ENCODE assay signal across 29 cellular contexts in the genomic region with DNA sequence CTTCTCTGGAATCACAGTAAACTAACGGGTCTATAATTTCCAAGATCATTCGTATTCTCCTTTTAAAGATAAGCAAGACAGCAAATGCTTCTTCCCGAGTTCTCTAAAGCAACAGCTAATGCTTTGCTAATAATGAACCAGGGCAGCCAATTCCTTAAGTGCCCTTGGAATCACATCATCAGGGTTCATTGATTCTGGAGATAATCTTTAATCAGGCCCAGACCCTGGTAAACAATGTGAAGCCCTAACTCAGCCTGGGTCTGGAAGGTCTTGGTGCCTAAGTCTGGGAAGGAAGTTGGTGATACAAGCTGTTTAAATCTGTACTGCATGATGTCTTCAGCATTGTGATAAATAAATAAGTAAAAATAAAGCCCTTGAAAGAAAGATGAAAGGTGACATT.
"Had no signal": no experiment of that assay in that cellular context is flagged by ENCODE, and none has a peak within 500 bp of the region (broad histone marks: within the 10 kb centered on the region; RNA-seq: fewer than 3 reads in every experiment).

No MANE protein-coding gene starts in this region.

- H3K4me3 ChIP-seq: esophagus muscularis mucosa, gastrocnemius medialis, heart left ventricle had no signal

- ATAC-seq: activated CD4-positive, CD25-positive, alpha-beta regulatory T cell treated with anti-CD3 and anti-CD28 coated beads, Interleukin-2, amount 50 U/mL, for 24 hours; activated CD8-positive, alpha-beta T cell treated with anti-CD3 and anti-CD28 coated beads for 36 hours; activated T-cell treated with anti-CD3 and anti-CD28 coated beads, Interleukin-2, amount 50 U/mL, for 4 hours; activated T-helper 17 cell treated with anti-CD3 and anti-CD28 coated beads, Interleukin-2, amount 50 U/mL, for 72 hours; effector memory CD8-positive, alpha-beta T cell; foreskin keratinocyte; gastrocnemius medialis; heart left ventricle had no signal

- H3K27ac Mint-ChIP-seq: activated B cell treated with CpG ODN at 0.5 μM for 24 hours; activated CD8-positive, alpha-beta T cell treated with anti-CD3 and anti-CD28 coated beads for 36 hours; activated naive CD8-positive, alpha-beta T cell; effector memory CD8-positive, alpha-beta T cell had no signal

- DNase-seq: activated B cell treated with CpG ODN at 0.5 μM for 24 hours; activated CD4-positive, alpha-beta T cell treated with anti-CD3 and anti-CD28 coated beads for 48 hours; activated CD4-positive, alpha-beta T cell treated with anti-CD3 and anti-CD28 coated beads, Interleukin-2, amount 50 U/mL, for 1 hour; activated CD4-positive, alpha-beta T cell treated with anti-CD3 and anti-CD28 coated beads, Interleukin-2, amount 50 U/mL, for 48 hours; activated CD8-positive, alpha-beta memory T cell treated with anti-CD3 and anti-CD28 coated beads for 24 hours; activated CD8-positive, alpha-beta T cell treated with anti-CD3 and anti-CD28 coated beads for 36 hours; activated effector memory CD4-positive, alpha-beta T cell treated with Interleukin-2 at 50 U/mL for 16 hours; activated gamma-delta T cell treated with Interleukin-2 at 50 U/mL for 16 hours; activated naive CD4-positive, alpha-beta T cell treated with anti-CD3 and anti-CD28 coated beads, Interleukin-2, amount 50 U/mL, for 16 hours; activated naive CD4-positive, alpha-beta T cell treated with Interleukin-2 at 50 U/mL for 16 hours; activated T-cell treated with anti-CD3 and anti-CD28 coated beads, Interleukin-2, amount 50 U/mL, for 4 hours; amniotic stem cell; anterior cingulate cortex; caudate nucleus; cortex of kidney; dermis blood vessel endothelial cell; effector CD4-positive, alpha-beta T cell; effector memory CD8-positive, alpha-beta T cell; erythroblast; foreskin keratinocyte; gastrocnemius medialis; glutamatergic neuron; heart left ventricle; T-helper 2 cell had no signal

- H3K27me3 ChIP-seq: esophagus muscularis mucosa, foreskin keratinocyte, gastrocnemius medialis, heart left ventricle had no signal

- H3K9me3 Mint-ChIP-seq: activated CD8-positive, alpha-beta T cell treated with anti-CD3 and anti-CD28 coated beads for 36 hours; activated T-cell treated with anti-CD3 and anti-CD28 coated beads, Interleukin-2, amount 50 U/mL, for 4 hours; activated T-helper 17 cell treated with anti-CD3 and anti-CD28 coated beads, Interleukin-2, amount 50 U/mL, for 72 hours; effector memory CD8-positive, alpha-beta T cell had no signal

- H3K4me3 Mint-ChIP-seq: activated B cell treated with CpG ODN at 0.5 μM for 24 hours; activated CD8-positive, alpha-beta T cell treated with anti-CD3 and anti-CD28 coated beads for 36 hours; activated naive CD8-positive, alpha-beta T cell; activated T-cell treated with anti-CD3 and anti-CD28 coated beads, Interleukin-2, amount 50 U/mL, for 4 hours; activated T-helper 17 cell treated with anti-CD3 and anti-CD28 coated beads, Interleukin-2, amount 50 U/mL, for 72 hours; effector memory CD8-positive, alpha-beta T cell had no signal

- H3K27ac ChIP-seq: esophagus muscularis mucosa, foreskin keratinocyte, gastrocnemius medialis, heart left ventricle, VCaP had no signal

- H3K27me3 Mint-ChIP-seq: activated B cell treated with CpG ODN at 0.5 μM for 24 hours; activated CD8-positive, alpha-beta T cell treated with anti-CD3 and anti-CD28 coated beads for 36 hours; activated naive CD8-positive, alpha-beta T cell; activated T-helper 17 cell treated with anti-CD3 and anti-CD28 coated beads, Interleukin-2, amount 50 U/mL, for 72 hours; effector memory CD8-positive, alpha-beta T cell had no signal

- H3K4me1 ChIP-seq: esophagus muscularis mucosa, foreskin keratinocyte, heart left ventricle had no signal

- H3K4me1 Mint-ChIP-seq: activated T-helper 17 cell treated with anti-CD3 and anti-CD28 coated beads, Interleukin-2, amount 50 U/mL, for 72 hours had no signal

- H3K9me3 ChIP-seq: esophagus muscularis mucosa, gastrocnemius medialis, heart left ventricle had no signal
